2 cellular contexts compared by ENCODE assay signal in genomic region chr5:76601470-76601869, GRCh38.
TF ChIP-seq lines count a peak whose summit lies in the region.

No MANE protein-coding gene starts in this region.

TF ChIP-seq in HEK293, 187 proteins besides CTCF, POLR2A, EP300 and RAD21:
- TF ChIP-seq ZSCAN18 (tag by site-specific recombination; IDR thresholded peaks at IDR 0.05) (no peak), ZNF501 (tag by site-specific recombination; IDR thresholded peaks at IDR 0.05) (no peak), ZNF16 (tag by site-specific recombination; IDR thresholded peaks at IDR 0.05; ENCODE audit: low read depth) (no peak), ZSCAN30 (tag by site-specific recombination; IDR thresholded peaks at IDR 0.05) (no peak), OSR2 (tag by site-specific recombination; IDR thresholded peaks at IDR 0.05) (0 out of 2 replicates have a peak, but pooled peaks have one; percentile 35), ZNF654 (tag by site-specific recombination; IDR thresholded peaks at IDR 0.05; ENCODE audit: low read depth) (peak; percentile 73)

TF ChIP-seq in HepG2, 621 proteins besides CTCF, POLR2A, EP300 and RAD21:
- TF ChIP-seq ZNF543 (CRISPR knock-in tag; IDR thresholded peaks at IDR 0.05) (no peak), STAG1 (CRISPR knock-in tag; IDR thresholded peaks at IDR 0.05) (peak; percentile 71), ZNF549 (CRISPR knock-in tag; IDR thresholded peaks at IDR 0.05) (no peak), ZFP90 (CRISPR knock-in tag; IDR thresholded peaks at IDR 0.05; ENCODE audit: borderline replicate concordance) (no peak), ZNF124 (CRISPR knock-in tag; IDR thresholded peaks at IDR 0.05) (0 out of 2 replicates have a peak, but pooled peaks have one; percentile 32), RBFOX2 (IDR thresholded peaks at IDR 0.05; ENCODE audit: low read depth, low read length) (no peak), SMC3 (IDR thresholded peaks at IDR 0.05; ENCODE audit: low read length) (peak; percentile 68), BRF2 (CRISPR knock-in tag; IDR thresholded peaks at IDR 0.05) (no peak), ZBTB3 (CRISPR knock-in tag; IDR thresholded peaks at IDR 0.05; ENCODE audit: borderline replicate concordance, low read depth) (no peak), ZNF816 (CRISPR knock-in tag; IDR thresholded peaks at IDR 0.05; ENCODE audit: borderline replicate concordance) (no peak)
